ENCODE assay signal across 23 cellular contexts in genomic region chr2:157394928-157395327, GRCh38. TPM values are rescaled to one million over a fixed set of nuclear protein-coding genes. Genes with fewer than 3 reads are reported as not detected.
"Had no signal": no experiment of that assay in that cellular context is flagged by ENCODE, and none has a peak within 500 bp of the region (broad histone marks: within the 10 kb centered on the region; RNA-seq: fewer than 3 reads in every experiment).

No MANE protein-coding gene starts in this region.

- H3K9me3 ChIP-seq: esophagus muscularis mucosa, gastroesophageal sphincter, pancreas, right lobe of liver, thoracic aorta had no signal

- H3K36me3 ChIP-seq: esophagus muscularis mucosa, gastroesophageal sphincter, pancreas, right lobe of liver, spleen, thoracic aorta had no signal

- H3K4me3 ChIP-seq: esophagus muscularis mucosa, gastroesophageal sphincter, pancreas, right lobe of liver, spleen, thoracic aorta had no signal

- ATAC-seq: gastroesophageal sphincter; left cardiac atrium; stimulated activated naive B cell treated with anti-CD40 and anti-IgM and Interleukin-4, amounts not matched to agents 10 μg/mL and 1 μg/mL and 100 μg/mL, for 72 hours; stimulated activated naive CD8-positive, alpha-beta T cell treated with anti-CD3 and anti-CD28 coated beads, Interleukin-15, amount 100 ng/mL, for 72 hours had no signal

- H3K27me3 ChIP-seq: esophagus muscularis mucosa, gastroesophageal sphincter, pancreas, right lobe of liver, spleen had no signal

- H3K27ac ChIP-seq: epithelial cell of prostate, esophagus muscularis mucosa, gastroesophageal sphincter, pancreas, right lobe of liver, spleen, thoracic aorta had no signal

- DNase-seq: effector memory CD8-positive, alpha-beta T cell; foreskin fibroblast; glutamatergic neuron; kidney; left cardiac atrium; mammary epithelial cell; naive B cell; occipital lobe; pancreas; right lobe of liver; spleen; stimulated activated CD4-positive, alpha-beta T cell treated with anti-CD3 and anti-CD28 coated beads, Interleukin-15, amount 100 ng/mL, for 24 hours; stimulated activated CD4-positive, alpha-beta T cell treated with anti-CD3 and anti-CD28 coated beads, Interleukin-1b, Interleukin-23, amount 100 ng/mL, for 48 hours; stimulated activated CD4-positive, alpha-beta T cell treated with anti-CD3 and anti-CD28 coated beads, Interleukin-4, amount 100 ng/mL, for 4 hours; stimulated activated naive B cell treated with anti-CD40 and anti-IgM and Interleukin-4, amounts not matched to agents 10 μg/mL and 1 μg/mL and 100 μg/mL, for 72 hours; stimulated activated naive CD8-positive, alpha-beta T cell treated with anti-CD3 and anti-CD28 coated beads, Interleukin-15, amount 100 ng/mL, for 72 hours; substantia nigra; trophoblast cell had no signal

- H3K4me1 ChIP-seq: esophagus muscularis mucosa, gastroesophageal sphincter, pancreas, right lobe of liver, spleen had no signal

RNA-seq across cellular contexts. Expression of gene CYTIP, which starts 49.0 kb away (rescaled TPM):
- total RNA-seq: mammary epithelial cell, mesothelial cell of epicardium had no signal
- polyA plus RNA-seq: mammary epithelial cell had no signal
